ENCODE assay signal across 1 cellular context in the genomic region with DNA sequence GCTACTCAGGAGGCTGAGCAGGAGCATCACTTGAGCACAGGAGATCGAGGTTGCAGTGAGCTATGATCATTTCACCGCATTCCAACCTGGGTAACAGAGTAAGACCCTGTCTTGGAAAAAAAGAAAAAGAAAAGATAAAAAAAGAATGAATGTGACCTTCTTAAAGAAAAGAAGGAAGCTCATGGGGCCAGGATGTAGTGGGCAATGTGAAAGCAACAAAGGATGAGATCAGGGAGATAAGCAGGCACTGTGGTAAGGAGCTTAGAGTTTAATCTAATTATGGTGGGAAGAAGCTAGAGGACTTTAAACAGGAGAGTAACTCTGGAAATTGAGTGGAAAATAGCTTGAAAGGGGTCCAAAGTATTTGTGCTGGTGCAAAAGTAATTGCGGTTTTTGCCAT.
TF ChIP-seq lines count a peak whose summit lies in the region.

No MANE protein-coding gene starts in this region.

TF ChIP-seq in SK-N-SH treated with all-trans-retinoic acid at 6 μM for 48 hours, 23 proteins besides CTCF, POLR2A, EP300 and RAD21 (continued from another document):
- TF ChIP-seq ESRRG (CRISPR knock-in tag; IDR thresholded peaks at IDR 0.05), result no peak
- TF ChIP-seq, protein P1, sequence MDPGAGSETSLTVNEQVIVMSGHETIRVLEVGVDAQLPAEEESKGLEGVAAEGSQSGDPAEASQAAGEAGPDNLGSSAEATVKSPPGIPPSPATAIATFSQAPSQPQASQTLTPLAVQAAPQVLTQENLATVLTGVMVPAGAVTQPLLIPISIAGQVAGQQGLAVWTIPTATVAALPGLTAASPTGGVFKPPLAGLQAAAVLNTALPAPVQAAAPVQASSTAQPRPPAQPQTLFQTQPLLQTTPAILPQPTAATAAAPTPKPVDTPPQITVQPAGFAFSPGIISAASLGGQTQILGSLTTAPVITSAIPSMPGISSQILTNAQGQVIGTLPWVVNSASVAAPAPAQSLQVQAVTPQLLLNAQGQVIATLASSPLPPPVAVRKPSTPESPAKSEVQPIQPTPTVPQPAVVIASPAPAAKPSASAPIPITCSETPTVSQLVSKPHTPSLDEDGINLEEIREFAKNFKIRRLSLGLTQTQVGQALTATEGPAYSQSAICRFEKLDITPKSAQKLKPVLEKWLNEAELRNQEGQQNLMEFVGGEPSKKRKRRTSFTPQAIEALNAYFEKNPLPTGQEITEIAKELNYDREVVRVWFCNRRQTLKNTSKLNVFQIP (CRISPR knock-in tag; IDR thresholded peaks at IDR 0.05; ENCODE audit: borderline replicate concordance, low read depth), result no peak
- TF ChIP-seq GLIS3 (CRISPR knock-in tag; IDR thresholded peaks at IDR 0.05), result no peak
TF ChIP-seq in SK-N-SH treated with all-trans-retinoic acid at 6 μM for 48 hours: peak in this region for 1.
